16 cellular contexts compared by ENCODE assay signal in the genomic region with DNA sequence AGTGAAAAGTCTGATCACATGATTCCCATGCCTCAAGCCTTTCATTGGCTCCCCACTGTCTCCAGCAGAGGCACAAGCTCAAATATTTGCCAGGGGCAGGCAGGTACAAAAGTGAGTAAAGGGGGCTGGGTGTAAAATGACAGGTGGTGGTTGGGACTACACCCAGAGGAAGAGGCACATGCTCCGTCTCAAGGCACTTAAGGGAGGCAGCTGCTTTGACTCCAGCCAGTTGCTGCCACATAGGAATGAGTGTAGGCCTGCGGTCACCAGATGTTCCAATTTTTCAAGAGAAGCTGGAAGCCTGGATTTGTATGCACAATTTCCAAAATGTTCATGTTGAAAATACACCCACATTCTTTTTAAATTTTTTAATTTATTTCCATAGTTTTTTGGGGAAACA.
"Had no signal": no experiment of that assay in that cellular context is flagged by ENCODE, and none has a peak within 500 bp of the region (broad histone marks: within the 10 kb centered on the region; RNA-seq: fewer than 3 reads in every experiment).

No MANE protein-coding gene starts in this region.

- H3K4me1 ChIP-seq: esophagus muscularis mucosa, prostate gland, right lobe of liver had no signal

- DNase-seq: activated CD4-positive, alpha-beta T cell treated with anti-CD3 and anti-CD28 coated beads for 4 hours; activated CD8-positive, alpha-beta memory T cell treated with anti-CD3 and anti-CD28 coated beads, Interleukin-2, amount 50 U/mL, for 4 hours; activated CD8-positive, alpha-beta T cell treated with anti-CD3 and anti-CD28 coated beads for 36 hours; activated naive CD4-positive, alpha-beta T cell treated with Interleukin-2 at 50 U/mL for 16 hours; foreskin fibroblast; mammary epithelial cell; natural killer cell; right lobe of liver; stimulated activated CD4-positive, alpha-beta T cell treated with anti-CD3 and anti-CD28 coated beads, Interleukin-12 subunit alpha, Interleukin-12 subunit beta, amount 100 ng/mL, for 4 hours; stimulated activated naive CD4-positive, alpha-beta T cell; substantia nigra had no signal

- FAIRE-seq: colon had no signal

- H3K4me3 ChIP-seq: esophagus muscularis mucosa, prostate gland, right lobe of liver had no signal

- H3K27ac ChIP-seq: esophagus muscularis mucosa, prostate gland, right lobe of liver, VCaP had no signal

- H3K27me3 ChIP-seq: esophagus muscularis mucosa, right lobe of liver had no signal

- H3K36me3 ChIP-seq: esophagus muscularis mucosa, prostate gland, right lobe of liver had no signal

- ATAC-seq: activated CD8-positive, alpha-beta T cell treated with anti-CD3 and anti-CD28 coated beads for 36 hours; left lobe of liver; natural killer cell; right lobe of liver had no signal

- H3K9me3 ChIP-seq: esophagus muscularis mucosa, prostate gland, right lobe of liver had no signal
